Comparison of ENCODE assay signal across 8 cellular contexts in the genomic region with DNA sequence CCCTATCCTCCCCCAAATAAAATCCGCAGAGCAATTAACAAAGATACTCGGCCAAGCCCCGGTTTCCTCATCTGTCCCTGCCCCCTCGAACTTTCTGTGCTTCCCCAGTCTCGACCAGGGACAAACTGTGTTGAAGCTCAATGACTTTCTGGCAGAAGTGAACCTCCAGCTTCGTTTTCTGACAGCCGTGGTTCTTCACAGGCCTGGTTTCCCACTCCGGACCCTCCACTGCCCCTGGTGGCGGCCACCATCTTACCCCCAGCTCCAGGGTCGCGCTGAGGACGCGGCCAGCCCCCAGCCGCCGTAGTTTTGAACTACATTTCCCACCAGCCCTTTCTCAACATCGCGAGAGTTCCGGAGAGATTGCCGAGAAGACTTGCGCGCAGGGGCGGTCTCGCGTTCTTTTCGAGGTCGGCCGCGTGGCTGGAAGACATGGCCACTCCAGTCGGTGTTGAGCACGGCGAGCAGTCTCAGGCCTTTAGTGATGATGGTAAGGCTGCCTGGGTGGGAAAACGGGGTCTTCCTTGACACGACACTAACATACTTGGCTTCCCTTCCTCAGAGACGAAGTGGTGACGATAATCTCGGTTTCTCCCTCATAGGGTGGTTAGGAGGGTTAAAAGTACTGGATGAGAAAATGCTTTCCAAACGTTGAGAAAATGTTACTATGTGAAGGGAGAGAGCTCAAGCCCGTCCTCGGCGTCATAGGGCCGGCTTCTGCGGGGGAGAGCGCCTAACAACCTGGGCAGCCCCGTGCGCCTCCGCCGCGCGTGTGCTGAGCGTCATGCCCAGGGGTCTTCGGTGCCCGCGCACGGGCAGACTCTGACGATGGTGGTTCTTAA. TPM values are rescaled to one million over a fixed set of nuclear protein-coding genes. Genes with fewer than 3 reads are reported as not detected.
A peak's percentile ranks its signal among the peaks of the same experiment; 100 is the strongest.
DNase-seq lines count a peak whose midpoint lies in the region; ATAC-seq and TF ChIP-seq lines count a peak whose summit lies in the region.

No MANE protein-coding gene starts in this region.

- peaks cover 4 to 21% of the 10 kb centered on the region in 2 donors for H3K4me1 ChIP-seq in ascending aorta
- peaks cover 24% of the 10 kb centered on the region for H3K4me1 ChIP-seq in rectal smooth muscle tissue (ENCODE audit: control insufficient read depth, insufficient read depth, low read length)
- H3K4me1 ChIP-seq in aorta (ENCODE audit: control insufficient read depth in 1 of 2, insufficient read depth in 2 of 2, low read length in 2 of 2): no peaks in the 10 kb centered on the region

- intact Hi-C loops in ascending aorta (cut with DNase I) (loop anchor here (1.0 to 10.0 kb wide), 5 partner anchors 17 to 180 kb away; partner anchors contain the start of genes MFSD11, MXRA7, PRCD and SRSF2), aorta (cut with DNase I) (loop anchor here (2.0 to 10.0 kb wide), 3 partner anchors 35 to 163 kb away; partner anchors contain the start of gene MXRA7 (in 1 of the 2))

- peak; percentile 47 for ATAC-seq in GM18499 (IDR thresholded peaks at IDR 0.05; ENCODE audit: insufficient read depth, unreplicated experiment)
- peak; percentile 87 for ATAC-seq in HG02943 (IDR thresholded peaks at IDR 0.05; ENCODE audit: low read depth, unreplicated experiment)
- ATAC-seq in aorta (ENCODE audit: low FRiP score): peak; percentile 98

- peak; percentile 67 to 76 (median 68) for TF ChIP-seq CTCF in ascending aorta (IDR thresholded peaks at IDR 0.05)

- H3K36me3 ChIP-seq in ascending aorta (peaks cover 8 to 12% of the 10 kb centered on the region in 2 donors), rectal smooth muscle tissue (ENCODE audit: control insufficient read depth, insufficient read depth, low read length) (no peaks in the 10 kb centered on the region), aorta (ENCODE audit: control insufficient read depth in 1 of 2, insufficient read depth in 2 of 2, low read length in 1 of 2) (peaks cover 0 to 1% of the 10 kb centered on the region in 2 donors)

- peak overlapping the region; percentile 63 for H3K9ac ChIP-seq in rectal smooth muscle tissue (ENCODE audit: low read length)

- H3K27me3 ChIP-seq in ascending aorta (no peaks in the 10 kb centered on the region), rectal smooth muscle tissue (ENCODE audit: control insufficient read depth, insufficient read depth, low read length) (no peaks in the 10 kb centered on the region), aorta (ENCODE audit: control insufficient read depth in 1 of 2, insufficient read depth in 2 of 2, low read length in 1 of 2) (no peaks in the 10 kb centered on the region)

- peak overlapping the region; percentile 50 to 84 for H3K4me3 ChIP-seq in ascending aorta
- H3K4me3 ChIP-seq in rectal smooth muscle tissue (ENCODE audit: low read length): peak overlapping the region; percentile 97
- peak overlapping the region; percentile 69 to 91 for H3K4me3 ChIP-seq in aorta (ENCODE audit: low read length in 2 of 2)

- DNase-seq in NCI-H187 (lab: John Stamatoyannopoulos, UW) (peak; percentile 52 to 89), T-helper 2 cell (peak; percentile 74 to 96 (median 89)), ascending aorta (ENCODE audit: low spot score in 2 of 2) (peak; percentile 73 to 98), hepatic stellate cell (ENCODE audit: low spot score) (peak; percentile 85), aorta (peak; percentile 97)

- WGBS in aorta, 2 donors: 0 to 1% methylated on average over 55 of the region's 55 CpGs

- H3K27ac ChIP-seq in ascending aorta: peak overlapping the region; percentile 82
- H3K27ac ChIP-seq in rectal smooth muscle tissue (ENCODE audit: low read depth, low read length): peak overlapping the region; percentile 81
- peak overlapping the region in 1 of 2 donors; percentile 84 for H3K27ac ChIP-seq in aorta (ENCODE audit: low read depth in 1 of 2, low read length in 2 of 2)

- no peaks in the 10 kb centered on the region for H3K9me3 ChIP-seq in ascending aorta
- H3K9me3 ChIP-seq in aorta (ENCODE audit: control insufficient read depth, low read length): no peaks in the 10 kb centered on the region

RNA-seq across cellular contexts. Expression of gene PRCD, which starts 17.7 kb away (rescaled TPM):
- 0.43 TPM for total RNA-seq in ascending aorta
- 1 to 10 TPM; 1.2 to 8.6 TPM for total RNA-seq in aorta
- polyA plus RNA-seq in aorta: not detected

RNA-seq across cellular contexts. Expression of gene CYGB, which starts 20.1 kb away (rescaled TPM):
- 60.7 TPM for total RNA-seq in ascending aorta
- total RNA-seq in aorta: 10 to 100 TPM; 22.4 to 26.6 TPM
- polyA plus RNA-seq in aorta: 1 to 10 TPM in 1 of 2 donors, under 1 TPM in 1; 0.95 to 2.1 TPM

RNA-seq across cellular contexts. Expression of gene ST6GALNAC2, which starts 28.1 kb away (rescaled TPM):
- total RNA-seq in ascending aorta (15.8 TPM), aorta (1 to 10 TPM; 2.5 to 7.6 TPM)
- 1 to 10 TPM in 1 of 2 donors, not detected in 1; 2.0 TPM for polyA plus RNA-seq in aorta

RNA-seq across cellular contexts. Expression of gene RHBDF2, which starts 56.4 kb away (rescaled TPM):
- total RNA-seq in ascending aorta (12.7 TPM), aorta (10 to 100 TPM; 30.9 to 45.0 TPM)
- 10 to 100 TPM in 1 of 2 donors, 1 to 10 TPM in 1; 2.6 to 11.0 TPM for polyA plus RNA-seq in aorta

Comparison
In these comparisons a context has a peak if more than half of its experiments do, and no peak if none do; other contexts are left out.
1. ATAC-seq: peak in every context shown above with its lines; median percentile 98 in aorta; 87 in HG02943; 47 in GM18499.